Comparison of ENCODE assay signal across 12 cellular contexts in genomic region chr6:155100591-155100990, GRCh38.
"Had no signal": no experiment of that assay in that cellular context is flagged by ENCODE, and none has a peak within 500 bp of the region (broad histone marks: within the 10 kb centered on the region; RNA-seq: fewer than 3 reads in every experiment).

No MANE protein-coding gene starts in this region.

- ATAC-seq: gastroesophageal sphincter; naive thymus-derived CD8-positive, alpha-beta T cell had no signal

- H2AFZ ChIP-seq: hepatocyte had no signal

- H3K4me3 Mint-ChIP-seq: naive thymus-derived CD8-positive, alpha-beta T cell had no signal

- H3K36me3 ChIP-seq: esophagus squamous epithelium, gastroesophageal sphincter had no signal

- H3K27ac ChIP-seq: esophagus squamous epithelium, gastroesophageal sphincter, hepatocyte had no signal

- H3K4me1 ChIP-seq: esophagus squamous epithelium, gastroesophageal sphincter had no signal

- H3K4me2 ChIP-seq: hepatocyte had no signal

- H3K27me3 ChIP-seq: esophagus squamous epithelium, gastroesophageal sphincter, hepatocyte had no signal

- H3K27ac Mint-ChIP-seq: naive thymus-derived CD8-positive, alpha-beta T cell had no signal

- H3K4me1 Mint-ChIP-seq: naive thymus-derived CD8-positive, alpha-beta T cell had no signal

- H3K4me3 ChIP-seq: esophagus squamous epithelium, gastroesophageal sphincter, hepatocyte, lung had no signal

- H3K9me3 ChIP-seq: esophagus squamous epithelium, gastroesophageal sphincter had no signal

- DNase-seq: effector memory CD4-positive, alpha-beta T cell; esophagus squamous epithelium; foreskin fibroblast; kidney; mesendoderm; naive thymus-derived CD8-positive, alpha-beta T cell; stimulated activated CD4-positive, alpha-beta T cell treated with anti-CD3 and anti-CD28 coated beads, Interleukin-12 subunit alpha, Interleukin-12 subunit beta, amount 100 ng/mL, for 4 hours; stimulated activated naive CD4-positive, alpha-beta T cell; trophoblast cell had no signal
